ENCODE assay signal across 25 cellular contexts in genomic region chr4:113697429-113697828, GRCh38.
"Had no signal": no experiment of that assay in that cellular context is flagged by ENCODE, and none has a peak within 500 bp of the region (broad histone marks: within the 10 kb centered on the region; RNA-seq: fewer than 3 reads in every experiment).

No MANE protein-coding gene starts in this region.

- H3K9me3 Mint-ChIP-seq: activated B cell treated with CpG ODN at 0.5 μM for 24 hours; activated naive CD4-positive, alpha-beta T cell treated with anti-CD3 and anti-CD28 coated beads for 36 hours; activated naive CD8-positive, alpha-beta T cell treated with anti-CD3 and anti-CD28 coated beads, Interleukin-2, amount 10 ng/mL, durations not matched to agents 7 days and 5 days; T-cell had no signal

- H3K27me3 Mint-ChIP-seq: activated B cell treated with CpG ODN at 0.5 μM for 24 hours; activated naive CD8-positive, alpha-beta T cell treated with anti-CD3 and anti-CD28 coated beads, Interleukin-2, amount 10 ng/mL, durations not matched to agents 7 days and 5 days; T-cell had no signal

- H3K4me3 Mint-ChIP-seq: activated B cell treated with CpG ODN at 0.5 μM for 24 hours; activated naive CD4-positive, alpha-beta T cell treated with anti-CD3 and anti-CD28 coated beads for 36 hours; activated naive CD8-positive, alpha-beta T cell treated with anti-CD3 and anti-CD28 coated beads, Interleukin-2, amount 10 ng/mL, durations not matched to agents 7 days and 5 days; T-cell had no signal

- H3K27me3 ChIP-seq: breast epithelium, colonic mucosa had no signal

- H3K36me3 ChIP-seq: breast epithelium, colonic mucosa had no signal

- DNase-seq: activated B cell treated with CpG ODN at 0.5 μM for 24 hours; activated CD4-positive, alpha-beta T cell treated with anti-CD3 and anti-CD28 coated beads for 48 hours; activated CD4-positive, alpha-beta T cell treated with anti-CD3 and anti-CD28 coated beads, Interleukin-2, amount 50 U/mL, for 4 hours; activated CD8-positive, alpha-beta memory T cell treated with anti-CD3 and anti-CD28 coated beads, Interleukin-2, amount 50 U/mL, for 4 hours; activated effector memory CD4-positive, alpha-beta T cell treated with anti-CD3 and anti-CD28 coated beads, Interleukin-2, amount 50 U/mL, for 16 hours; activated naive CD4-positive, alpha-beta T cell treated with anti-CD3 and anti-CD28 coated beads for 36 hours; activated naive CD8-positive, alpha-beta T cell treated with anti-CD3 and anti-CD28 coated beads, Interleukin-2, amount 10 ng/mL, durations not matched to agents 7 days and 5 days; aorta; colonic mucosa; IMR-90; Kasumi-1; KBM-7; NCI-H146; NCI-H187 treated with DMSO at 0.1 percent for 48 hours; NCI-H2171; NCI-H2227 treated with DMSO at 0.1 percent for 48 hours; NCI-H526; NCI-H774; SIG-M5; T-cell; T-helper 2 cell; T1000 had no signal

- FAIRE-seq: TTC549 had no signal

- H3K4me3 ChIP-seq: breast epithelium, colonic mucosa, SK-N-MC had no signal

- H3K27ac Mint-ChIP-seq: activated B cell treated with CpG ODN at 0.5 μM for 24 hours; activated naive CD4-positive, alpha-beta T cell treated with anti-CD3 and anti-CD28 coated beads for 36 hours; activated naive CD8-positive, alpha-beta T cell treated with anti-CD3 and anti-CD28 coated beads, Interleukin-2, amount 10 ng/mL, durations not matched to agents 7 days and 5 days had no signal

- H3K4me1 ChIP-seq: breast epithelium had no signal

- H3K27ac ChIP-seq: breast epithelium, colonic mucosa, SK-N-MC had no signal

- ATAC-seq: T-cell had no signal

- H3K9me3 ChIP-seq: breast epithelium, colonic mucosa had no signal
